Comparison of ENCODE assay signal across 8 cellular contexts in the genomic region with DNA sequence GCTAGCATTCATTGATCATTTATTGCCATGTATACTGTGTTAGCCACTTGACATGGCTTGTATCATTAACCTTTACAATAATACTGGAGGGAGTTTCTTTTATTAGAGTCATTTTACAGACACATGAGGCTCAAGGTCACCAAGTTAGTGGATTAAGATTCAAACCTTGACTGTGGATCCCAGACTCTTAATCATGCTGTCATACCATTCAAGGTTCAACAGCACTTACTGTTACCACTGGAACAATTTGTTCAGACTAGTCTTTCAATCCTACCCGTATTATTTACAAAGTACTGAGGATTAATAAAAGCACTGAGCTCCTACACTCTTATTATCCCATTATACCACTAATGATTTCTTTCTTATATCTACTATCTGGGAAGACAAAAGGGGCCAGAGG. TPM values are rescaled to one million over a fixed set of nuclear protein-coding genes. Genes with fewer than 3 reads are reported as not detected.
DNase-seq lines count a peak whose midpoint lies in the region; TF ChIP-seq lines count a peak whose summit lies in the region.

No MANE protein-coding gene starts in this region.

- TF ChIP-seq EP300 in esophagus muscularis mucosa (IDR thresholded peaks at IDR 0.05): no peak

- CTCF ChIA-PET in PC-9 (lab: Charles Lee): no interaction called here

- no peaks in the 10 kb centered on the region for H3K9me2 ChIP-seq in PC-9 (ENCODE audit: insufficient read depth)

- H3F3A ChIP-seq in PC-9 (ENCODE audit: insufficient read depth, low read depth): no peaks in the 10 kb centered on the region

- peak overlapping the region; percentile 94 for H3K4me2 ChIP-seq in PC-9

- POLR2A ChIA-PET in PC-9 (lab: Charles Lee; ENCODE audit: unreplicated experiment): interaction anchor here (0.8 kb wide), 1 partner anchor 213 kb away, joined by 6 read pairs; a partner anchor contains a TSS

- H3K9ac ChIP-seq in ES-I3 (ENCODE audit: low read depth, low read length): peak overlapping the region; percentile 54

- intact Hi-C loops in PC-9 (cut with micrococcal nuclease; ENCODE audit: unreplicated experiment): loop anchor here (1.0 to 10.0 kb wide), 3 partner anchors 97 to 642 kb away; a partner anchor contains a TSS
- intact Hi-C loops in esophagus muscularis mucosa (cut with DNase I): loop anchor here (5.0 to 10.0 kb wide), 2 partner anchors 99 to 181 kb away; a partner anchor contains a TSS
- intact Hi-C loops in prostate gland (cut with DNase I): loop anchor here (5.0 to 10.0 kb wide), 3 partner anchors 39 to 214 kb away; a partner anchor contains a TSS

- H3K27ac ChIP-seq in PC-9: no peak overlapping the region
- peak overlapping the region; percentile 92 to 97 (median 95) for H3K27ac ChIP-seq in esophagus muscularis mucosa (replicated peaks in 1 of 4)
- peak overlapping the region; percentile 84 to 88 for H3K27ac ChIP-seq in prostate gland

- H3K36me3 ChIP-seq in ES-I3 (ENCODE audit: insufficient read depth, low read length) (peaks cover 11% of the 10 kb centered on the region; the same call in 1 of the 2 replicates), PC-9 (ENCODE audit: low read depth) (peaks cover 15% of the 10 kb centered on the region), esophagus muscularis mucosa (peaks cover 16 to 40% (median 26%) of the 10 kb centered on the region in 4 donors), prostate gland (peaks cover 0 to 5% of the 10 kb centered on the region in 2 donors)

- TF ChIP-seq CTCF in PC-9 (conservative IDR thresholded peaks at IDR 0.05): no peak
- TF ChIP-seq CTCF in esophagus muscularis mucosa (IDR thresholded peaks at IDR 0.05): no peak
- no peak for TF ChIP-seq CTCF in prostate gland (IDR thresholded peaks at IDR 0.05)

- BruUV-seq in PC-9 (replicated peaks; lab: Mats Ljungman, UMichigan): no TSS peak

- TF ChIP-seq POLR2A in esophagus muscularis mucosa (IDR thresholded peaks at IDR 0.05; ENCODE audit: low read depth) (no peak), prostate gland (IDR thresholded peaks at IDR 0.05) (no peak)

- H3K4me1 ChIP-seq in ES-I3 (ENCODE audit: insufficient read depth, low read length) (peaks cover 7% of the 10 kb centered on the region; the same call in 1 of the 2 replicates), PC-9 (replicated peaks; ENCODE audit: insufficient read depth) (peaks cover 15% of the 10 kb centered on the region), esophagus muscularis mucosa (peaks cover 18 to 38% (median 23%) of the 10 kb centered on the region in 4 donors), prostate gland (replicated peaks) (peaks cover 10% of the 10 kb centered on the region)

- 0 out of 2 replicates have a peak, but pooled peaks cover 3% of the 10 kb centered on the region for H4K20me1 ChIP-seq in PC-9 (ENCODE audit: insufficient read depth)

- no peaks in the 10 kb centered on the region for H3K9me3 ChIP-seq in ES-I3 (ENCODE audit: control insufficient read depth, insufficient read depth, low read length)
- H3K9me3 ChIP-seq in PC-9 (ENCODE audit: insufficient read depth, low read depth): no peaks in the 10 kb centered on the region
- no peaks in the 10 kb centered on the region for H3K9me3 ChIP-seq in esophagus muscularis mucosa
- no peaks in the 10 kb centered on the region for H3K9me3 ChIP-seq in prostate gland

- 56% methylated on average over 1 of the region's 1 CpG for WGBS in esophagus muscularis mucosa
- WGBS in prostate gland: 11% methylated on average over 1 of the region's 1 CpG

- peaks cover 22% of the 10 kb centered on the region for H3K79me2 ChIP-seq in PC-9 (ENCODE audit: low read depth)

- no peak for DNase-seq in PC-9
- no peak for DNase-seq in esophagus muscularis mucosa (ENCODE audit: extremely low spot score)
- no peak for DNase-seq in prostate gland (ENCODE audit: low spot score)
- DNase-seq in NCI-H187 treated with DMSO at 0.1 percent for 48 hours (lab: John Stamatoyannopoulos, UW): no peak
- DNase-seq in activated gamma-delta T cell (lab: John Stamatoyannopoulos, UW): no peak
- DNase-seq in NCI-H1436 treated with DMSO at 0.1 percent for 48 hours (lab: John Stamatoyannopoulos, UW): no peak
- no peak for DNase-seq in NCI-H1105 (lab: John Stamatoyannopoulos, UW)

- H3K4me3 ChIP-seq in PC-9 (peak overlapping the region; percentile 81), esophagus muscularis mucosa (peak overlapping the region; percentile 72 to 89 (median 76)), prostate gland (peak overlapping the region in 1 of 2 donors; percentile 75)

- H3K27me3 ChIP-seq in PC-9 (ENCODE audit: insufficient read depth, low read depth) (no peaks in the 10 kb centered on the region), esophagus muscularis mucosa (no peaks in the 10 kb centered on the region), prostate gland (replicated peaks; ENCODE audit: insufficient read depth) (no peaks in the 10 kb centered on the region)

- peak overlapping the region; percentile 79 for H2AFZ ChIP-seq in PC-9

RNA-seq across cellular contexts. Expression of a gene that starts 1.2 kb away (rescaled TPM):
- total RNA-seq in PC-9 (2021) (57.6 and 61.4 TPM in 2 replicates), esophagus muscularis mucosa (10 to 100 TPM; 36.3 to 76.4 (median 61.6) TPM), prostate gland (10 to 100 TPM; 26.4 to 29.5 TPM)

RNA-seq across cellular contexts. Expression of a gene that starts 15.6 kb away (rescaled TPM):
- 3.0 and 3.5 TPM in 2 replicates for total RNA-seq in PC-9 (2021)
- total RNA-seq in esophagus muscularis mucosa: 10 to 100 TPM; 67.9 to 92.6 (median 79.3) TPM
- 10 to 100 TPM in 1 of 2 donors, 1 to 10 TPM in 1; 8.7 to 26.5 TPM for total RNA-seq in prostate gland

RNA-seq across cellular contexts. Expression of a gene that starts 26.8 kb away (rescaled TPM):
- total RNA-seq in PC-9 (2021) (0.48 and 1.2 TPM in 2 replicates), esophagus muscularis mucosa (1 to 10 TPM; 1.5 to 6.5 (median 4.4) TPM), prostate gland (10 to 100 TPM in 1 of 2 donors, 1 to 10 TPM in 1; 2.5 to 11.6 TPM)
